11 cellular contexts compared by ENCODE assay signal in genomic region chr9:20853866-20854265, GRCh38.
"Had no signal": no experiment of that assay in that cellular context is flagged by ENCODE, and none has a peak within 500 bp of the region (broad histone marks: within the 10 kb centered on the region; RNA-seq: fewer than 3 reads in every experiment).

No MANE protein-coding gene starts in this region.

- H3K27me3 ChIP-seq: suprapubic skin had no signal

- H3K27ac Mint-ChIP-seq: naive B cell had no signal

- H3K9me3 ChIP-seq: suprapubic skin had no signal

- H3K4me1 ChIP-seq: suprapubic skin had no signal

- FAIRE-seq: bronchial epithelial cell, small intestine had no signal

- H3K4me1 Mint-ChIP-seq: naive B cell had no signal

- H3K27me3 Mint-ChIP-seq: naive B cell had no signal

- H3K4me3 Mint-ChIP-seq: naive B cell had no signal

- H3K27ac ChIP-seq: suprapubic skin had no signal

- H3K4me3 ChIP-seq: lung, suprapubic skin had no signal

- H3K36me3 ChIP-seq: suprapubic skin had no signal

- DNase-seq: activated CD4-positive, CD25-positive, alpha-beta regulatory T cell treated with anti-CD3 and anti-CD28 coated beads, Interleukin-2, amount 50 U/mL, for 72 hours; activated naive CD4-positive, alpha-beta T cell; anterior cingulate cortex; head of caudate nucleus; left cardiac atrium; naive B cell; small intestine; stimulated activated naive CD8-positive, alpha-beta T cell treated with anti-CD3 and anti-CD28 coated beads, Interleukin-15, Interleukin-2, amounts not matched to agents 100 U/mL and 50 U/mL, for 24 hours had no signal
